13 cellular contexts compared by ENCODE assay signal in the genomic region with DNA sequence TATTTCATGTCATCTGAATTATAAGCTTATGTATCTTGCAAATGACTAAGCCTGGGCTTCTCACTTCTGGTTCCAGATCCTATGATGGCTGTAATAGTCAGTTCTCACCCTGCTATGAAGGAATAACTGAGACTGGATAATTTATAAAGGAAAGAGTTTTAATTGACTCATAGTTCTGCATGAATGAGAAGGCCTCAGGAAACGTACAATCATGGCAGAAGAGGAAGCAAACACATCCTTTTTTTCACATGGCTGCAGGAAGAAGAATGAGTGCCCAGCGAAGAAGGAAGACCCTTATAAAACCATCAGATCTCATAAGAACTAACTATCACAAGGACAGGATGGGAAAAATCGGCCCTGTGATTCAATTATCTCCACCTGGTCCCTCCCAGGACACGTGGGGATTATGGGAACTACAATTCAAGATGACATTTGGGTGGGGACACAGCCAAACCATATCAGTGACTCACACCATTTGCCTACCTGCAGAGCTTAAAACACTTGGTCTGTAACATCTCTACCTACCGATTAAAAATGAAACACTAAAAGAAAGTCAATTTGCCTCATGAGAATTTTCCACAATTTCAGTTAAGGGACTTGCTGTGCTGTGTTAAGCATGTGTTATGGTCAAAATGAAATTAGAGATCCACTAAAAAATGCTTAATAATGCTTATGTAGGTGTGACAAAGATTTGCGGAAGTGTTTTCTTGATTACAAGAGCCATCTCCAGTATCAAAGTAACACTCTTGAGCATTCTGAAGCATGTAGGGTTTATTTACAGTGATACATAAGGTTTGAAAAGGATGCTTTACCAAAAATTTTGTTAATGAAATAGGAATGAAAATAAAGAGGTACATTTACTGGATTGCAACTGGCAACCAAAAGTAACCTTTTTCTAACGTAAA. TPM values are rescaled to one million over a fixed set of nuclear protein-coding genes. Genes with fewer than 3 reads are reported as not detected.
DNase-seq lines count a peak whose midpoint lies in the region; ATAC-seq, FAIRE-seq and TF ChIP-seq lines count a peak whose summit lies in the region.
"Had no signal": no experiment of that assay in that cellular context is flagged by ENCODE, and none has a peak within 500 bp of the region (broad histone marks: within the 10 kb centered on the region; RNA-seq: fewer than 3 reads in every experiment).

No MANE protein-coding gene starts in this region.

- no CpG with 5 or more reads among the region's 7 CpGs for WGBS in IMR-90 (ENCODE audit: extremely low coverage in 2 of 2, insufficient read length in 1 of 2), 2 experiments
- 13% methylated on average over 7 of the region's 7 CpGs for WGBS in GM12878 (ENCODE audit: insufficient coverage, insufficient replicate concordance, low lambda C conversion rate, missing lambda C conversion rate)

- H3K79me2 ChIP-seq in GM12878 (ENCODE audit: control insufficient read depth, insufficient read depth, low read length) = peaks cover 38% of the 10 kb centered on the region

- no peaks in the 10 kb centered on the region for H3K36me3 ChIP-seq in IMR-90 (ENCODE audit: control insufficient read depth, insufficient read depth, low read length)
- H3K36me3 ChIP-seq in GM12878 (ENCODE audit: control insufficient read depth in 2 of 2, insufficient read depth in 2 of 2, low read length in 1 of 2) = no peaks in the 10 kb centered on the region

- TF ChIP-seq RAD21 in IMR-90 (IDR thresholded peaks at IDR 0.05; ENCODE audit: low read length) (no peak), GM12878 (IDR thresholded peaks at IDR 0.05; ENCODE audit: insufficient read depth, low read depth, low read length) (no peak)

- H3K18ac ChIP-seq in IMR-90 (ENCODE audit: low read depth, low read length) = no peak overlapping the region

- H2AK9ac ChIP-seq in IMR-90 (replicated peaks; ENCODE audit: low read depth, low read length, poor library complexity) = no peak overlapping the region

- H3K9ac ChIP-seq in IMR-90 (ENCODE audit: low read depth, low read length) (no peak overlapping the region), GM12878 (ENCODE audit: control insufficient read depth, insufficient read depth, low read length) (no peak overlapping the region; the same call in 1 of the 2 replicates)
- H3K9ac ChIP-seq: KMS-11 had no signal

- no peak overlapping the region for H3K56ac ChIP-seq in IMR-90 (ENCODE audit: extremely low read depth, insufficient read depth, low read length)

- H2BK5ac ChIP-seq in IMR-90 (ENCODE audit: low read depth, low read length, poor library complexity, severe bottlenecking) = peak overlapping the region; percentile 3

- no peak overlapping the region for H2BK20ac ChIP-seq in IMR-90 (ENCODE audit: low read depth, low read length)

- no peak for FAIRE-seq in GM12878 (lab: Jason Lieb, UNC)
- FAIRE-seq: H1 had no signal

- DNase-seq in AML-193 (lab: John Stamatoyannopoulos, UW) (peak; percentile 16 to 28), IMR-90 (no peak), GM12878 (ENCODE audit: low read depth, low spot score) (no peak)
- no peak for DNase-seq in stimulated activated CD4-positive, alpha-beta T cell treated with anti-CD3 and anti-CD28 coated beads, Interleukin-1b, Interleukin-23, amount 100 ng/mL, for 48 hours
- DNase-seq in NK-92 treated with Interleukin-12 subunit alpha and Interleukin-12 subunit beta, amount 100 ng/mL, for 24 hours (lab: John Stamatoyannopoulos, UW) = no peak
- DNase-seq: activated CD8-positive, alpha-beta T cell treated with anti-CD3 and anti-CD28 coated beads for 36 hours; midbrain had no signal

- POLR2A ChIA-PET in IMR-90 (lab: Charles Lee; ENCODE audit: unreplicated experiment) = no interaction called here
- POLR2A ChIA-PET in GM12878 (lab: Charles Lee) = interaction anchor here (1.5 kb wide), 1 partner anchor 292 kb away, joined by 4 read pairs; no protein-coding TSS in a partner anchor

- intact Hi-C loops in IMR-90 (cut with micrococcal nuclease) = no loop called here
- intact Hi-C loops in GM12878 (cut with micrococcal nuclease; ENCODE audit: unreplicated experiment) = no loop called here

- no peak for ATAC-seq in IMR-90 (ENCODE audit: low read depth)
- no peak for ATAC-seq in GM12878
- ATAC-seq in esophagus mucosa = no peak
- ATAC-seq: activated CD8-positive, alpha-beta T cell treated with anti-CD3 and anti-CD28 coated beads for 36 hours had no signal

- H2AFZ ChIP-seq in IMR-90 (replicated peaks; ENCODE audit: low read length, poor library complexity) (no peak overlapping the region), GM12878 (ENCODE audit: control insufficient read depth, low read depth, low read length) (peak overlapping the region; percentile 55)

- no peak overlapping the region for H2BK15ac ChIP-seq in IMR-90 (ENCODE audit: low read depth, low read length)

- dilution Hi-C loops in IMR-90 (cut with HindIII; ENCODE audit: low sequenced_read_pairs, unreplicated experiment) = no loop called here

- H4K91ac ChIP-seq in IMR-90 (ENCODE audit: insufficient read depth, low read depth, low read length) = no peak overlapping the region

- H4K20me1 ChIP-seq in IMR-90 (ENCODE audit: insufficient read depth, low read length) (peaks cover 3% of the 10 kb centered on the region; the same call in 1 of the 2 replicates), GM12878 (ENCODE audit: control insufficient read depth, insufficient read depth) (no peaks in the 10 kb centered on the region)

- no peaks in the 10 kb centered on the region for H3K9me3 ChIP-seq in IMR-90 (ENCODE audit: control insufficient read depth, insufficient read depth, low read length)
- H3K9me3 ChIP-seq in GM12878 (replicated peaks; ENCODE audit: control insufficient read depth, insufficient read depth, low read length) = no peaks in the 10 kb centered on the region

- CTCF ChIA-PET in IMR-90 (lab: Yijun Ruan, JAX) (interaction anchor here (0.6 to 0.8 kb wide), 2 partner anchors 136 to 369 kb away, joined by 3 to 4 read pairs; no protein-coding TSS in a partner anchor), GM12878 (lab: Yijun Ruan, JAX) (interaction anchor here (0.6 to 2.4 kb wide), 7 partner anchors 8 to 351 kb away, joined by 3 to 17 read pairs (median 4); no protein-coding TSS in a partner anchor)

- SMC1A ChIA-PET in GM12878 (lab: Charles Lee; ENCODE audit: uncharacterized antibody, unreplicated experiment) = interaction anchor here (0.7 to 1.3 kb wide), 4 partner anchors 35 to 298 kb away, joined by 3 read pairs; no protein-coding TSS in a partner anchor

- H3K4me2 ChIP-seq in IMR-90 (ENCODE audit: low read depth, low read length) (no peak overlapping the region), GM12878 (ENCODE audit: control insufficient read depth, insufficient read depth) (peak overlapping the region; percentile 63)

- TF ChIP-seq POLR2A in IMR-90 (IDR thresholded peaks at IDR 0.05; ENCODE audit: low read depth, low read length) = no peak
- TF ChIP-seq POLR2A in GM12878 (IDR thresholded peaks at IDR 0.05; ENCODE audit: low read depth, low read length) = no peak

- no peak for TF ChIP-seq EP300 in GM12878 (IDR thresholded peaks at IDR 0.05; ENCODE audit: borderline replicate concordance in 1 of 2, control insufficient read depth in 1 of 2, low read depth in 2 of 2, low read length in 2 of 2)

- RAD21 ChIA-PET in GM12878 (lab: Charles Lee; ENCODE audit: unreplicated experiment) = no interaction called here

- H4K8ac ChIP-seq in IMR-90 (ENCODE audit: low read depth in 2 of 2, low read length in 2 of 2) = no peak overlapping the region

- no TSS peak for BruUV-seq in IMR-90 (replicated peaks; lab: Mats Ljungman, UMichigan)
- BruUV-seq in GM12878 (replicated peaks; lab: Mats Ljungman, UMichigan) = no TSS peak

- no peak overlapping the region for H2AK5ac ChIP-seq in IMR-90 (ENCODE audit: low read depth, low read length)

- H3K79me1 ChIP-seq in IMR-90 (ENCODE audit: low read depth in 1 of 2, low read length in 2 of 2) = peaks cover 8 to 31% of the 10 kb centered on the region in 2 experiments

- H3K9me1 ChIP-seq in IMR-90 (ENCODE audit: insufficient read depth, low read length) = peaks cover 3% of the 10 kb centered on the region; the same call in 1 of the 2 replicates

- H3K4me3 ChIP-seq in IMR-90 (ENCODE audit: insufficient read depth, low read depth, low read length) (no peak overlapping the region), GM12878 (no peak overlapping the region)

- H3K4ac ChIP-seq in IMR-90 (ENCODE audit: low read depth, low read length) = no peak overlapping the region

- H3K4me1 ChIP-seq in IMR-90 (ENCODE audit: control insufficient read depth, insufficient read depth, low read length) = peaks cover 6% of the 10 kb centered on the region
- H3K4me1 ChIP-seq in GM12878 (ENCODE audit: control insufficient read depth, insufficient read depth, low read length) = peaks cover 5% of the 10 kb centered on the region; the same call in 1 of the 2 replicates

- no peak overlapping the region for H2BK120ac ChIP-seq in IMR-90 (ENCODE audit: low read depth, low read length)

- no peak overlapping the region for H3K14ac ChIP-seq in IMR-90 (replicated peaks; ENCODE audit: low read depth, low read length)

- no peak overlapping the region for H4K5ac ChIP-seq in IMR-90 (ENCODE audit: low read depth, low read length)

- H3K27me3 ChIP-seq in IMR-90 (ENCODE audit: control insufficient read depth, insufficient read depth, low read length) (no peaks in the 10 kb centered on the region), GM12878 (replicated peaks in 1 of 2; ENCODE audit: control insufficient read depth in 2 of 2, insufficient read depth in 2 of 2, low read length in 1 of 2) (no peaks in the 10 kb centered on the region)

- TF ChIP-seq CTCF in IMR-90 (conservative IDR thresholded peaks at IDR 0.05; ENCODE audit: low read depth, low read length) (no peak), GM12878 (IDR thresholded peaks at IDR 0.05 in 2 of 3, conservative IDR thresholded peaks at IDR 0.05 in 1 of 3; ENCODE audit: control insufficient read depth in 2 of 3, extremely low read depth in 1 of 3, insufficient read depth in 1 of 3, low read depth in 3 of 3, low read length in 3 of 3) (no peak)

- in situ Hi-C loops in IMR-90 (cut with MboI; ENCODE audit: low sequenced_read_pairs) = no loop called here
- in situ Hi-C loops in GM12878 (cut with MboI) = no loop called here

- H3K27ac ChIP-seq in IMR-90 (ENCODE audit: insufficient read depth, low read length) (no peak overlapping the region), GM12878 (ENCODE audit: control insufficient read depth, insufficient read depth) (no peak overlapping the region)
- H3K27ac ChIP-seq: C4-2B, KMS-11 had no signal

- no peak overlapping the region for H3K23ac ChIP-seq in IMR-90 (ENCODE audit: low read depth, low read length)

RNA-seq across cellular contexts. Expression of a gene that starts 2.2 kb away (rescaled TPM):
- 35.8 and 92.8 TPM in 2 replicates for total RNA-seq in IMR-90 (2012; rRNA removed)
- 22.8 and 23.6 TPM in 2 replicates for polyA plus RNA-seq in IMR-90 (2012; rRNA removed)
- 12.9 and 19.1 TPM in 2 replicates for polyA plus RNA-seq in IMR-90 (2012; cell fraction: cytosol; rRNA removed)
- polyA plus RNA-seq in IMR-90 (2012; cell fraction: nucleus; rRNA removed; ENCODE audit: low replicate concordance) = 4.5 and 6.9 TPM in 2 replicates
- total RNA-seq in GM12878 (2013; cell fraction: nucleolus; rRNA removed) = 4.9 TPM in 2 replicates
- 44.6 and 49.9 TPM in 2 replicates for total RNA-seq in GM12878 (2014; rRNA removed)
- 74.1 and 74.3 TPM in 2 replicates for total RNA-seq in GM12878 (2014; rRNA removed; fragmentation: Illumina TruSeq; extraction: Trizol)
- total RNA-seq in GM12878 (2021) = 42.6 and 45.5 TPM in 2 replicates
- 28.3 TPM for polyA plus RNA-seq in GM12878 (2011; ENCODE audit: low read depth)
- 47.8 and 70.2 TPM in 2 replicates for polyA plus RNA-seq in GM12878 (2011; rRNA removed)
- 20.4 and 21.8 TPM in 2 replicates for polyA plus RNA-seq in GM12878 (2011; cell fraction: cytosol; rRNA removed)
- polyA plus RNA-seq in GM12878 (2011; cell fraction: nucleus; rRNA removed) = 10.3 and 12.6 TPM in 2 replicates
- polyA plus RNA-seq in GM12878 (2012) = 33.6 and 36.4 TPM in 2 replicates
- 94.8 and 107 TPM in 2 replicates for polyA plus RNA-seq in GM12878 (2014; fragmentation: Illumina TruSeq; extraction: Trizol)
- polyA plus RNA-seq in GM12878 (2014; fragmentation: Nextera tagmentation; extraction: Ambion mirVana) = 10 to 100 TPM; 57.2 to 87.9 TPM
- 28.4 and 40.1 TPM in 2 replicates for polyA plus RNA-seq in GM12878 (2014; rRNA removed)
- polyA plus RNA-seq in GM12878 (2016; fragmentation: Nextera tagmentation; extraction: Ambion mirVana) = 100 to 1,000 TPM in 1 of 2 experiments, 10 to 100 TPM in 1; 96.5 to 107 TPM
- polyA minus RNA-seq in GM12878 (2011; rRNA and poly(A)+ RNA removed) = 10.3 and 13.5 TPM in 2 replicates
- 7.5 and 8.2 TPM in 2 replicates for polyA minus RNA-seq in GM12878 (2011; cell fraction: cytosol; rRNA and poly(A)+ RNA removed)
- polyA minus RNA-seq in GM12878 (2011; cell fraction: nucleus; rRNA and poly(A)+ RNA removed) = 3.4 and 4.8 TPM in 2 replicates
- total RNA-seq in esophagus mucosa = 28.4 TPM

RNA-seq across cellular contexts. Expression of a gene that starts 15.6 kb away (rescaled TPM):
- total RNA-seq in IMR-90 (2012; rRNA removed) (not detected in 2 replicates), GM12878 (2014; rRNA removed) (not detected in 2 replicates), GM12878 (2014; rRNA removed; fragmentation: Illumina TruSeq; extraction: Trizol) (not detected in 2 replicates), GM12878 (2021) (not detected in 2 replicates), esophagus mucosa (not detected)
- polyA plus RNA-seq in IMR-90 (2012; rRNA removed) (0.07 and 0.11 TPM in 2 replicates), GM12878 (2011; rRNA removed) (not detected in 2 replicates), GM12878 (2014; fragmentation: Illumina TruSeq; extraction: Trizol) (not detected in 2 replicates), GM12878 (2014; fragmentation: Nextera tagmentation; extraction: Ambion mirVana) (not detected), GM12878 (2014; rRNA removed) (not detected in 2 replicates), GM12878 (2016; fragmentation: Nextera tagmentation; extraction: Ambion mirVana) (not detected)
- polyA plus RNA-seq in IMR-90 (2012; cell fraction: cytosol; rRNA removed) = not detected in 2 replicates
- polyA plus RNA-seq in IMR-90 (2012; cell fraction: nucleus; rRNA removed; ENCODE audit: low replicate concordance) = 0.04 and 0.16 TPM in 2 replicates
- not detected in 2 replicates for total RNA-seq in GM12878 (2013; cell fraction: nucleolus; rRNA removed)
- polyA plus RNA-seq in GM12878 (2011; ENCODE audit: low read depth) = not detected
- not detected in 2 replicates for polyA plus RNA-seq in GM12878 (2011; cell fraction: cytosol; rRNA removed)
- polyA plus RNA-seq in GM12878 (2011; cell fraction: nucleus; rRNA removed) = not detected in 2 replicates
- polyA plus RNA-seq in GM12878 (2012) = not detected in 2 replicates
- polyA minus RNA-seq in GM12878 (2011; rRNA and poly(A)+ RNA removed) = not detected in 2 replicates
- polyA minus RNA-seq in GM12878 (2011; cell fraction: cytosol; rRNA and poly(A)+ RNA removed) = not detected in 2 replicates
- polyA minus RNA-seq in GM12878 (2011; cell fraction: nucleus; rRNA and poly(A)+ RNA removed) = not detected in 2 replicates
- total RNA-seq: activated CD8-positive, alpha-beta T cell treated with anti-CD3 and anti-CD28 coated beads for 36 hours; H1; skeletal muscle tissue had no signal
- polyA plus RNA-seq: H1 had no signal

RNA-seq across cellular contexts. Expression of a gene that starts 23.6 kb away (rescaled TPM):
- total RNA-seq in IMR-90 (2012; rRNA removed) (under 0.01 TPM in 1 of 2 replicates, not detected in the other), GM12878 (2014; rRNA removed) (not detected in 2 replicates), GM12878 (2014; rRNA removed; fragmentation: Illumina TruSeq; extraction: Trizol) (not detected in 2 replicates), GM12878 (2021) (not detected in 2 replicates), esophagus mucosa (not detected)
- polyA plus RNA-seq in IMR-90 (2012; rRNA removed) (0.03 TPM in 1 of 2 replicates, not detected in the other), GM12878 (2011; rRNA removed) (not detected in 2 replicates), GM12878 (2014; fragmentation: Illumina TruSeq; extraction: Trizol) (not detected in 2 replicates), GM12878 (2014; fragmentation: Nextera tagmentation; extraction: Ambion mirVana) (not detected), GM12878 (2014; rRNA removed) (not detected in 2 replicates), GM12878 (2016; fragmentation: Nextera tagmentation; extraction: Ambion mirVana) (not detected)
- not detected in 2 replicates for polyA plus RNA-seq in IMR-90 (2012; cell fraction: cytosol; rRNA removed)
- not detected in 2 replicates for polyA plus RNA-seq in IMR-90 (2012; cell fraction: nucleus; rRNA removed; ENCODE audit: low replicate concordance)
- total RNA-seq in GM12878 (2013; cell fraction: nucleolus; rRNA removed) = not detected in 2 replicates
- polyA plus RNA-seq in GM12878 (2011; ENCODE audit: low read depth) = not detected
- polyA plus RNA-seq in GM12878 (2011; cell fraction: cytosol; rRNA removed) = not detected in 2 replicates
- not detected in 2 replicates for polyA plus RNA-seq in GM12878 (2011; cell fraction: nucleus; rRNA removed)
- polyA plus RNA-seq in GM12878 (2012) = not detected in 2 replicates
- not detected in 2 replicates for polyA minus RNA-seq in GM12878 (2011; rRNA and poly(A)+ RNA removed)
- polyA minus RNA-seq in GM12878 (2011; cell fraction: cytosol; rRNA and poly(A)+ RNA removed) = 1.5 TPM in 1 of 2 replicates, not detected in the other
- polyA minus RNA-seq in GM12878 (2011; cell fraction: nucleus; rRNA and poly(A)+ RNA removed) = not detected in 2 replicates
- total RNA-seq: activated CD8-positive, alpha-beta T cell treated with anti-CD3 and anti-CD28 coated beads for 36 hours; H1; SK-MEL-5 had no signal
- polyA plus RNA-seq: H1 had no signal

RNA-seq across cellular contexts. Expression of a gene that starts 47.2 kb away (rescaled TPM):
- total RNA-seq in IMR-90 (2012; rRNA removed) (under 0.01 and 0.28 TPM in 2 replicates), GM12878 (2014; rRNA removed) (0.23 and 0.27 TPM in 2 replicates), GM12878 (2014; rRNA removed; fragmentation: Illumina TruSeq; extraction: Trizol) (0.22 and 0.28 TPM in 2 replicates), GM12878 (2021) (0.13 and 0.28 TPM in 2 replicates), esophagus mucosa (not detected)
- polyA plus RNA-seq in IMR-90 (2012; rRNA removed) (0.10 and 0.19 TPM in 2 replicates), GM12878 (2011; rRNA removed) (0.08 and 0.10 TPM in 2 replicates), GM12878 (2014; fragmentation: Illumina TruSeq; extraction: Trizol) (0.16 and 0.21 TPM in 2 replicates), GM12878 (2014; fragmentation: Nextera tagmentation; extraction: Ambion mirVana) (under 1 TPM; 0.07 to 0.23 TPM), GM12878 (2014; rRNA removed) (0.08 and 0.23 TPM in 2 replicates), GM12878 (2016; fragmentation: Nextera tagmentation; extraction: Ambion mirVana) (under 1 TPM in 1 of 2 experiments, not detected in 1; 0.09 TPM)
- polyA plus RNA-seq in IMR-90 (2012; cell fraction: cytosol; rRNA removed) = 0.01 and 0.09 TPM in 2 replicates
- polyA plus RNA-seq in IMR-90 (2012; cell fraction: nucleus; rRNA removed; ENCODE audit: low replicate concordance) = 0.33 and 1.2 TPM in 2 replicates
- total RNA-seq in GM12878 (2013; cell fraction: nucleolus; rRNA removed) = 0.17 and 0.34 TPM in 2 replicates
- not detected for polyA plus RNA-seq in GM12878 (2011; ENCODE audit: low read depth)
- 0.01 and 0.03 TPM in 2 replicates for polyA plus RNA-seq in GM12878 (2011; cell fraction: cytosol; rRNA removed)
- 0.16 and 0.48 TPM in 2 replicates for polyA plus RNA-seq in GM12878 (2011; cell fraction: nucleus; rRNA removed)
- polyA plus RNA-seq in GM12878 (2012) = 0.05 and 0.06 TPM in 2 replicates
- not detected in 2 replicates for polyA minus RNA-seq in GM12878 (2011; rRNA and poly(A)+ RNA removed)
- polyA minus RNA-seq in GM12878 (2011; cell fraction: cytosol; rRNA and poly(A)+ RNA removed) = not detected in 2 replicates
- 0.57 TPM in 1 of 2 replicates, not detected in the other for polyA minus RNA-seq in GM12878 (2011; cell fraction: nucleus; rRNA and poly(A)+ RNA removed)
- total RNA-seq: SK-MEL-5 had no signal

RNA-seq across cellular contexts. Expression of a gene that starts 57.7 kb away (rescaled TPM):
- total RNA-seq in IMR-90 (2012; rRNA removed) (10.6 and 10.8 TPM in 2 replicates), GM12878 (2014; rRNA removed) (not detected in 2 replicates), GM12878 (2014; rRNA removed; fragmentation: Illumina TruSeq; extraction: Trizol) (not detected in 2 replicates), GM12878 (2021) (not detected in 2 replicates), esophagus mucosa (0.12 TPM)
- polyA plus RNA-seq in IMR-90 (2012; rRNA removed) (2.8 and 3.3 TPM in 2 replicates), GM12878 (2011; rRNA removed) (not detected in 2 replicates), GM12878 (2014; fragmentation: Illumina TruSeq; extraction: Trizol) (not detected in 2 replicates), GM12878 (2014; fragmentation: Nextera tagmentation; extraction: Ambion mirVana) (not detected), GM12878 (2014; rRNA removed) (not detected in 2 replicates), GM12878 (2016; fragmentation: Nextera tagmentation; extraction: Ambion mirVana) (not detected)
- 1.1 and 2.0 TPM in 2 replicates for polyA plus RNA-seq in IMR-90 (2012; cell fraction: cytosol; rRNA removed)
- polyA plus RNA-seq in IMR-90 (2012; cell fraction: nucleus; rRNA removed; ENCODE audit: low replicate concordance) = 0.29 and 1.6 TPM in 2 replicates
- not detected in 2 replicates for total RNA-seq in GM12878 (2013; cell fraction: nucleolus; rRNA removed)
- not detected for polyA plus RNA-seq in GM12878 (2011; ENCODE audit: low read depth)
- polyA plus RNA-seq in GM12878 (2011; cell fraction: cytosol; rRNA removed) = not detected in 2 replicates
- polyA plus RNA-seq in GM12878 (2011; cell fraction: nucleus; rRNA removed) = not detected in 2 replicates
- polyA plus RNA-seq in GM12878 (2012) = not detected in 2 replicates
- polyA minus RNA-seq in GM12878 (2011; rRNA and poly(A)+ RNA removed) = not detected in 2 replicates
- not detected in 2 replicates for polyA minus RNA-seq in GM12878 (2011; cell fraction: cytosol; rRNA and poly(A)+ RNA removed)
- not detected in 2 replicates for polyA minus RNA-seq in GM12878 (2011; cell fraction: nucleus; rRNA and poly(A)+ RNA removed)
- total RNA-seq: activated CD8-positive, alpha-beta T cell treated with anti-CD3 and anti-CD28 coated beads for 36 hours; SK-MEL-5 had no signal

Comparison
In these comparisons a context has a peak if more than half of its experiments do, and no peak if none do; other contexts are left out.
1. DNase-seq: peak in AML-193 (2 of 2); none in IMR-90 (single experiment), GM12878 (single experiment), stimulated activated CD4-positive, alpha-beta T cell treated with anti-CD3 and anti-CD28 coated beads, Interleukin-1b, Interleukin-23, amount 100 ng/mL, for 48 hours (single experiment) and NK-92 treated with Interleukin-12 subunit alpha and Interleukin-12 subunit beta, amount 100 ng/mL, for 24 hours (single experiment).